In genomic region chr16:3106205-3106928, GRCh38 we compare ENCODE assay signal across 8 cellular contexts. TPM values are rescaled to one million over a fixed set of nuclear protein-coding genes. Genes with fewer than 3 reads are reported as not detected.
DNase-seq lines count a peak whose midpoint lies in the region; ATAC-seq and TF ChIP-seq lines count a peak whose summit lies in the region.

No MANE protein-coding gene starts in this region.

- H3K27me3 Mint-ChIP-seq in activated T-helper 1 cell treated with anti-CD3 and anti-CD28 coated beads, Interleukin-12 subunit alpha, Interleukin-12 subunit beta, Interleukin-2, Interleukin-4 antibody, amounts not matched to agents 30 ng/mL and 10 ng/mL and 1 ng/mL, durations not matched to agents 14 hours and 24 hours and 36 hours (ENCODE audit: insufficient read depth) = no peaks in the 10 kb centered on the region
- peaks cover 0 to 7% (median 0%) of the 10 kb centered on the region in 5 donors for H3K27me3 Mint-ChIP-seq in naive thymus-derived CD4-positive, alpha-beta T cell

- H3K9ac ChIP-seq in Karpas-422 (ENCODE audit: low read length) = peak overlapping the region; percentile 80

- H3K27ac Mint-ChIP-seq in activated T-helper 1 cell treated with anti-CD3 and anti-CD28 coated beads, Interleukin-12 subunit alpha, Interleukin-12 subunit beta, Interleukin-2, Interleukin-4 antibody, amounts not matched to agents 30 ng/mL and 10 ng/mL and 1 ng/mL, durations not matched to agents 14 hours and 24 hours and 36 hours = peak overlapping the region; percentile 95
- H3K27ac Mint-ChIP-seq in naive thymus-derived CD4-positive, alpha-beta T cell = peak overlapping the region; percentile 82 to 96 (median 92)
- peak overlapping the region; percentile 87 for H3K27ac Mint-ChIP-seq in stimulated activated effector memory CD8-positive, alpha-beta T cell treated with anti-CD3 and anti-CD28 coated beads, Interleukin-12 subunit alpha, Interleukin-12 subunit beta, amount 100 ng/mL, for 72 hours

- no peaks in the 10 kb centered on the region for H3K9me2 ChIP-seq in Karpas-422 (replicated peaks; ENCODE audit: insufficient read depth, low read length)

- H3K27me3 ChIP-seq in Karpas-422 (ENCODE audit: low read length) = no peaks in the 10 kb centered on the region
- no peaks in the 10 kb centered on the region for H3K27me3 ChIP-seq in Panc1 (ENCODE audit: control insufficient read depth, insufficient read depth, low read length)
- no peaks in the 10 kb centered on the region for H3K27me3 ChIP-seq in naive thymus-derived CD4-positive, alpha-beta T cell (ENCODE audit: control insufficient read depth in 2 of 2, insufficient read depth in 2 of 2, low read length in 2 of 2)

- POLR2A ChIA-PET in Panc1 (lab: Charles Lee) = interaction anchor here (0.5 to 0.6 kb wide), 3 partner anchors 63 to 984 kb away, joined by 5 to 11 read pairs (median 7); no protein-coding TSS in a partner anchor
- POLR2A ChIA-PET in naive thymus-derived CD4-positive, alpha-beta T cell (lab: Charles Lee) = interaction anchor here (0.8 to 2.4 kb wide), 11 partner anchors 8 to 52 kb away, joined by 3 to 17 read pairs (median 5); partner anchors contain the start of genes IL32 and ZNF213

- CTCF ChIA-PET in Panc1 (lab: Charles Lee) = no interaction called here
- CTCF ChIA-PET in naive thymus-derived CD4-positive, alpha-beta T cell (lab: Charles Lee) = interaction anchor here (1.6 to 15.4 kb wide), 2 partner anchors 14 to 23 kb away, joined by 3 to 233 read pairs; partner anchors contain the start of gene ZNF213

- BruUV-seq in Panc1 (replicated peaks; lab: Mats Ljungman, UMichigan) = no TSS peak

- H4K20me1 ChIP-seq in Karpas-422 (ENCODE audit: insufficient read depth, low read depth, low read length) = no peaks in the 10 kb centered on the region

- H3K9me3 Mint-ChIP-seq in activated T-helper 1 cell treated with anti-CD3 and anti-CD28 coated beads, Interleukin-12 subunit alpha, Interleukin-12 subunit beta, Interleukin-2, Interleukin-4 antibody, amounts not matched to agents 30 ng/mL and 10 ng/mL and 1 ng/mL, durations not matched to agents 14 hours and 24 hours and 36 hours = no peaks in the 10 kb centered on the region
- no peaks in the 10 kb centered on the region for H3K9me3 Mint-ChIP-seq in naive thymus-derived CD4-positive, alpha-beta T cell
- H3K9me3 Mint-ChIP-seq in stimulated activated effector memory CD8-positive, alpha-beta T cell treated with anti-CD3 and anti-CD28 coated beads, Interleukin-12 subunit alpha, Interleukin-12 subunit beta, amount 100 ng/mL, for 72 hours = no peaks in the 10 kb centered on the region

- DNase-seq in DMS53 treated with DMSO at 0.1 percent for 48 hours (lab: John Stamatoyannopoulos, UW; ENCODE audit: unreplicated experiment) (peak; percentile 68), Karpas-422 (peak; percentile 98), Panc1 (ENCODE audit: low read depth, low spot score) (no peak), fibroblast of gingiva (ENCODE audit: low read depth) (peak; percentile 90)
- DNase-seq in activated T-helper 1 cell treated with anti-CD3 and anti-CD28 coated beads, Interleukin-12 subunit alpha, Interleukin-12 subunit beta, Interleukin-2, Interleukin-4 antibody, amounts not matched to agents 30 ng/mL and 10 ng/mL and 1 ng/mL, durations not matched to agents 14 hours and 24 hours and 36 hours (ENCODE audit: low spot score) = peak; percentile 88
- peak; percentile 77 to 92 (median 85) for DNase-seq in naive thymus-derived CD4-positive, alpha-beta T cell
- DNase-seq in stimulated activated effector memory CD8-positive, alpha-beta T cell treated with anti-CD3 and anti-CD28 coated beads, Interleukin-12 subunit alpha, Interleukin-12 subunit beta, amount 100 ng/mL, for 72 hours (ENCODE audit: low spot score in 2 of 2) = peak; percentile 82 to 95

- H3K9me3 ChIP-seq in Karpas-422 (ENCODE audit: low read length) (no peaks in the 10 kb centered on the region), Panc1 (ENCODE audit: control insufficient read depth, insufficient read depth, low read depth, low read length) (no peaks in the 10 kb centered on the region)
- H3K9me3 ChIP-seq in naive thymus-derived CD4-positive, alpha-beta T cell (ENCODE audit: control insufficient read depth in 2 of 3, low read length in 3 of 3) = no peaks in the 10 kb centered on the region

- intact Hi-C loops in Panc1 (cut with micrococcal nuclease; ENCODE audit: unreplicated experiment) = no loop called here
- intact Hi-C loops in activated T-helper 1 cell treated with anti-CD3 and anti-CD28 coated beads, Interleukin-12 subunit alpha, Interleukin-12 subunit beta, Interleukin-2, Interleukin-4 antibody, amounts not matched to agents 30 ng/mL and 10 ng/mL and 1 ng/mL, durations not matched to agents 14 hours and 24 hours and 36 hours (cut with micrococcal nuclease) = loop anchor here (1.0 to 10.0 kb wide), 7 partner anchors 18 to 1162 kb away; partner anchors contain the start of gene MSRB1
- intact Hi-C loops in naive thymus-derived CD4-positive, alpha-beta T cell (cut with micrococcal nuclease) = loop anchor here (1.0 to 2.0 kb wide), 6 partner anchors 10 to 78 kb away; no protein-coding TSS in a partner anchor

- H3K4me1 ChIP-seq in Karpas-422 (ENCODE audit: low read length) = peaks cover 16% of the 10 kb centered on the region
- H3K4me1 ChIP-seq in Panc1 (ENCODE audit: control insufficient read depth, insufficient read depth, low read length) = peaks cover 7% of the 10 kb centered on the region; the same call in 1 of the 2 replicates
- peaks cover 13 to 23% of the 10 kb centered on the region in 2 donors for H3K4me1 ChIP-seq in naive thymus-derived CD4-positive, alpha-beta T cell (ENCODE audit: control insufficient read depth in 2 of 2, insufficient read depth in 2 of 2, low read length in 2 of 2)

- in situ Hi-C loops in Panc1 (cut with HindIII; ENCODE audit: low pct_unique_long_range_greater_than_20kb, low sequenced_read_pairs) = no loop called here

- H3K79me2 ChIP-seq in Karpas-422 (ENCODE audit: low read length) = no peaks in the 10 kb centered on the region

- peak overlapping the region; percentile 90 for H3K4me2 ChIP-seq in Karpas-422 (ENCODE audit: low read depth, low read length, poor library complexity, severe bottlenecking)

- no peak for TF ChIP-seq CTCF in Panc1 (IDR thresholded peaks at IDR 0.05)

- H3K4me3 Mint-ChIP-seq in activated T-helper 1 cell treated with anti-CD3 and anti-CD28 coated beads, Interleukin-12 subunit alpha, Interleukin-12 subunit beta, Interleukin-2, Interleukin-4 antibody, amounts not matched to agents 30 ng/mL and 10 ng/mL and 1 ng/mL, durations not matched to agents 14 hours and 24 hours and 36 hours = peak overlapping the region; percentile 85
- H3K4me3 Mint-ChIP-seq in naive thymus-derived CD4-positive, alpha-beta T cell = peak overlapping the region; percentile 83 to 94 (median 87)
- H3K4me3 Mint-ChIP-seq in stimulated activated effector memory CD8-positive, alpha-beta T cell treated with anti-CD3 and anti-CD28 coated beads, Interleukin-12 subunit alpha, Interleukin-12 subunit beta, amount 100 ng/mL, for 72 hours = peak overlapping the region; percentile 82

- ATAC-seq in GM21737 (IDR thresholded peaks at IDR 0.05; ENCODE audit: unreplicated experiment) = peak; percentile 87
- ATAC-seq in Panc1 = peak; percentile 97
- peak; percentile 97 for ATAC-seq in naive thymus-derived CD4-positive, alpha-beta T cell
- peak; percentile 93 for ATAC-seq in stimulated activated effector memory CD8-positive, alpha-beta T cell treated with anti-CD3 and anti-CD28 coated beads, Interleukin-12 subunit alpha, Interleukin-12 subunit beta, amount 100 ng/mL, for 72 hours

- peaks cover 22% of the 10 kb centered on the region for H3K4me1 Mint-ChIP-seq in activated T-helper 1 cell treated with anti-CD3 and anti-CD28 coated beads, Interleukin-12 subunit alpha, Interleukin-12 subunit beta, Interleukin-2, Interleukin-4 antibody, amounts not matched to agents 30 ng/mL and 10 ng/mL and 1 ng/mL, durations not matched to agents 14 hours and 24 hours and 36 hours (ENCODE audit: low read depth)
- H3K4me1 Mint-ChIP-seq in naive thymus-derived CD4-positive, alpha-beta T cell = peaks cover 26 to 45% (median 35%) of the 10 kb centered on the region in 7 donors
- peaks cover 30% of the 10 kb centered on the region for H3K4me1 Mint-ChIP-seq in stimulated activated effector memory CD8-positive, alpha-beta T cell treated with anti-CD3 and anti-CD28 coated beads, Interleukin-12 subunit alpha, Interleukin-12 subunit beta, amount 100 ng/mL, for 72 hours

- H3K36me3 ChIP-seq in Karpas-422 (ENCODE audit: insufficient read depth, low read length) (no peaks in the 10 kb centered on the region), Panc1 (ENCODE audit: control insufficient read depth, insufficient read depth, low read length) (0 out of 2 replicates have a peak, but pooled peaks cover 2% of the 10 kb centered on the region)
- no peaks in the 10 kb centered on the region for H3K36me3 ChIP-seq in naive thymus-derived CD4-positive, alpha-beta T cell (ENCODE audit: control insufficient read depth in 2 of 3, insufficient read depth in 3 of 3, low read length in 3 of 3)

- H3K4me3 ChIP-seq in Karpas-422 (ENCODE audit: low read length) (peak overlapping the region; percentile 74), Panc1 (ENCODE audit: low read depth in 2 of 2, low read length in 2 of 2) (peak overlapping the region; percentile 60 to 76)
- H3K4me3 ChIP-seq in naive thymus-derived CD4-positive, alpha-beta T cell (ENCODE audit: low read length) = peak overlapping the region; percentile 76

- no peaks in the 10 kb centered on the region for H3K36me3 Mint-ChIP-seq in activated T-helper 1 cell treated with anti-CD3 and anti-CD28 coated beads, Interleukin-12 subunit alpha, Interleukin-12 subunit beta, Interleukin-2, Interleukin-4 antibody, amounts not matched to agents 30 ng/mL and 10 ng/mL and 1 ng/mL, durations not matched to agents 14 hours and 24 hours and 36 hours (ENCODE audit: low read depth)
- peaks cover 0 to 3% (median 0%) of the 10 kb centered on the region in 5 donors for H3K36me3 Mint-ChIP-seq in naive thymus-derived CD4-positive, alpha-beta T cell
- peaks cover 13% of the 10 kb centered on the region for H3K36me3 Mint-ChIP-seq in stimulated activated effector memory CD8-positive, alpha-beta T cell treated with anti-CD3 and anti-CD28 coated beads, Interleukin-12 subunit alpha, Interleukin-12 subunit beta, amount 100 ng/mL, for 72 hours

- H3K27ac ChIP-seq in Karpas-422 (ENCODE audit: low read length) (no peak overlapping the region), Panc1 (ENCODE audit: low read length) (peak overlapping the region; percentile 87)
- peak overlapping the region; percentile 89 for H3K27ac ChIP-seq in naive thymus-derived CD4-positive, alpha-beta T cell (ENCODE audit: low read depth, low read length)

- H2AFZ ChIP-seq in Karpas-422 (ENCODE audit: low read length) = peak overlapping the region; percentile 84

RNA-seq across cellular contexts. Expression of gene ZNF205, which starts 6.0 kb away (rescaled TPM):
- total RNA-seq in Karpas-422 (2014; rRNA removed; shearing (Covaris generic); ENCODE audit: low replicate concordance) = not detected in 2 replicates
- total RNA-seq in Panc1 (2021; ENCODE audit: unreplicated experiment) = 18.3 TPM
- polyA plus RNA-seq in Panc1 (2012; ENCODE audit: insufficient read length) = 28.2 TPM
- total RNA-seq in activated T-helper 1 cell treated with anti-CD3 and anti-CD28 coated beads, Interleukin-12 subunit alpha, Interleukin-12 subunit beta, Interleukin-2, Interleukin-4 antibody, amounts not matched to agents 30 ng/mL and 10 ng/mL and 1 ng/mL, durations not matched to agents 14 hours and 24 hours and 36 hours = 0.15 and 0.39 TPM in 2 replicates
- under 1 TPM in 1 of 5 experiments, not detected in 4; 0.29 TPM for total RNA-seq in naive thymus-derived CD4-positive, alpha-beta T cell
- under 1 TPM in 1 of 2 donors, not detected in 1; 0.09 TPM for polyA plus RNA-seq in naive thymus-derived CD4-positive, alpha-beta T cell

RNA-seq across cellular contexts. Expression of gene ZSCAN10, which starts 7.3 kb away (rescaled TPM):
- not detected in 2 replicates for total RNA-seq in Karpas-422 (2014; rRNA removed; shearing (Covaris generic); ENCODE audit: low replicate concordance)
- 0.21 TPM for total RNA-seq in Panc1 (2021; ENCODE audit: unreplicated experiment)
- polyA plus RNA-seq in Panc1 (2012; ENCODE audit: insufficient read length) = not detected
- 0.07 TPM in 1 of 2 replicates, not detected in the other for total RNA-seq in activated T-helper 1 cell treated with anti-CD3 and anti-CD28 coated beads, Interleukin-12 subunit alpha, Interleukin-12 subunit beta, Interleukin-2, Interleukin-4 antibody, amounts not matched to agents 30 ng/mL and 10 ng/mL and 1 ng/mL, durations not matched to agents 14 hours and 24 hours and 36 hours
- total RNA-seq in naive thymus-derived CD4-positive, alpha-beta T cell = under 1 TPM in 3 of 5 experiments, not detected in 2; 0.22 to 0.61 (median 0.29) TPM
- under 1 TPM in 1 of 2 donors, not detected in 1; 0.35 TPM for polyA plus RNA-seq in naive thymus-derived CD4-positive, alpha-beta T cell

RNA-seq across cellular contexts. Expression of gene ZNF213, which starts 28.5 kb away (rescaled TPM):
- total RNA-seq in Karpas-422 (2014; rRNA removed; shearing (Covaris generic); ENCODE audit: low replicate concordance) = 2.0 and 8.0 TPM in 2 replicates
- 12.3 TPM for total RNA-seq in Panc1 (2021; ENCODE audit: unreplicated experiment)
- polyA plus RNA-seq in Panc1 (2012; ENCODE audit: insufficient read length) = 19.1 TPM
- 9.6 and 12.4 TPM in 2 replicates for total RNA-seq in activated T-helper 1 cell treated with anti-CD3 and anti-CD28 coated beads, Interleukin-12 subunit alpha, Interleukin-12 subunit beta, Interleukin-2, Interleukin-4 antibody, amounts not matched to agents 30 ng/mL and 10 ng/mL and 1 ng/mL, durations not matched to agents 14 hours and 24 hours and 36 hours
- total RNA-seq in naive thymus-derived CD4-positive, alpha-beta T cell = 10 to 100 TPM in 3 of 5 experiments, 1 to 10 TPM in 2; 3.8 to 14.0 (median 11.8) TPM
- polyA plus RNA-seq in naive thymus-derived CD4-positive, alpha-beta T cell = 1 to 10 TPM; 1.7 to 3.4 TPM

RNA-seq across cellular contexts. Expression of gene IL32, which starts 40.9 kb away (rescaled TPM):
- not detected in 2 replicates for total RNA-seq in Karpas-422 (2014; rRNA removed; shearing (Covaris generic); ENCODE audit: low replicate concordance)
- 17.1 TPM for total RNA-seq in Panc1 (2021; ENCODE audit: unreplicated experiment)
- 18.5 TPM for polyA plus RNA-seq in Panc1 (2012; ENCODE audit: insufficient read length)
- 993 TPM in 2 replicates for total RNA-seq in activated T-helper 1 cell treated with anti-CD3 and anti-CD28 coated beads, Interleukin-12 subunit alpha, Interleukin-12 subunit beta, Interleukin-2, Interleukin-4 antibody, amounts not matched to agents 30 ng/mL and 10 ng/mL and 1 ng/mL, durations not matched to agents 14 hours and 24 hours and 36 hours
- 1,000 to 10,000 TPM in 1 of 5 experiments, 100 to 1,000 TPM in 4; 351 to 3,697 (median 587) TPM for total RNA-seq in naive thymus-derived CD4-positive, alpha-beta T cell
- 1,000 to 10,000 TPM; 1,418 to 1,605 TPM for polyA plus RNA-seq in naive thymus-derived CD4-positive, alpha-beta T cell

Comparison
In these comparisons a context has a peak if more than half of its experiments do, and no peak if none do; other contexts are left out.
1. RNA of gene ZNF205, which starts 6.0 kb away (total RNA-seq): 18.3 TPM in Panc1 (single experiment); 0.15 to 0.39 TPM in activated T-helper 1 cell treated with anti-CD3 and anti-CD28 coated beads, Interleukin-12 subunit alpha, Interleukin-12 subunit beta, Interleukin-2, Interleukin-4 antibody, amounts not matched to agents 30 ng/mL and 10 ng/mL and 1 ng/mL, durations not matched to agents 14 hours and 24 hours and 36 hours, 0.29 TPM in naive thymus-derived CD4-positive, alpha-beta T cell and not detected in Karpas-422; every median in the first group is over 10 times any median in the second.
2. Peak in every context shown above with its lines, with median percentiles within 50 percentile points of each other: ATAC-seq, H3K4me3 ChIP-seq, H3K27ac Mint-ChIP-seq and H3K4me3 Mint-ChIP-seq.